Comparison of ENCODE assay signal across 6 cellular contexts in the genomic region with DNA sequence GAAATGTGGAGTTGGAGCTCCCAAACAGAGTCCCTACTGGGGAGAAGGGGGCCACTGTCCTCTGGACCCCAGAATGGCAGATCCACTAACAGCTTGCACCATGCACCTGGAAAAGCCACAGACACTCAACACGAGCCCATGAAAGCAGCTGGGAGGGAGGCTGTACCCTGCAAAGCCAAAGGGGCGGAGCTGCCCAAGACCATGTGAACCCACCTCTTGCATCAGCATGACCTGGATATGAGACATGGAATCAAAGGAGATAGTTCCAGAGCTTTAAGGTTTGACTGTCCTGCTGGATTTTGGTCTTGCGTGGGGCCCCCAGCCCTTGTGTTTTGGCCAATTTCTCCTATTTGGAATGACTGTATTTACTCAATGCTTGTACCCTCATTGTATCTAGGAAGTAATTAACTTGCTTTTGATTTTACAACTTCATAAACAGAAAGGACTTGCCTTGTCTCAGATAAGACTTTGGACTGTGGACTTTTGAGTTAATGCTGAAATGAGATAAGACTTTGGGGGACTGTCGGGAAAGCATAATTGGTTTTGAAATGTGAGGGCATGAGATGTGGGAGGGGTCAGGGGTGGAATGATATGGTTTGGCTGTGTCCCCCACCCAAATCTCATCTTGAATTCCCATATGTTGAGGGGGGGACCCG. TPM values are rescaled to one million over a fixed set of nuclear protein-coding genes. Genes with fewer than 3 reads are reported as not detected.
DNase-seq lines count a peak whose midpoint lies in the region; ATAC-seq, FAIRE-seq and TF ChIP-seq lines count a peak whose summit lies in the region.
"Not testable (repeated sequence)": the region's sequence is repeated elsewhere in the genome, so short reads cannot be mapped to it uniquely, and the experiment has no call there.

No MANE protein-coding gene starts in this region.

- H3K9ac ChIP-seq in IMR-90 (ENCODE audit: low read depth, low read length); K562 (ENCODE audit: insufficient read depth in 1 of 2, low read depth in 2 of 2, low read length in 2 of 2); HepG2 (ENCODE audit: insufficient read depth, low read depth, low read length): not testable (repeated sequence)

- FAIRE-seq in K562 (lab: Jason Lieb, UNC); HepG2 (lab: Jason Lieb, UNC); small intestine (lab: Jason Lieb, UNC): not testable (repeated sequence)

- not testable (repeated sequence) for H4K5ac ChIP-seq in IMR-90 (ENCODE audit: low read depth, low read length)

- peak overlapping the region; percentile 26 for H3K27ac Mint-ChIP-seq in mesothelial cell of epicardium

- not testable (repeated sequence) for H3K4me3 ChIP-seq in IMR-90 (ENCODE audit: insufficient read depth, low read depth, low read length); K562; hepatocyte; HepG2 (replicated peaks in 1 of 3; ENCODE audit: insufficient read depth in 1 of 3, low read depth in 2 of 3, low read length in 3 of 3); small intestine (ENCODE audit: low read depth in 1 of 2, low read length in 2 of 2)

- H4K8ac ChIP-seq in IMR-90 (ENCODE audit: low read depth in 2 of 2, low read length in 2 of 2): not testable (repeated sequence)

- BruUV-seq in IMR-90 (replicated peaks; lab: Mats Ljungman, UMichigan): TSS peak; percentile 28
- not testable (repeated sequence) for BruUV-seq in K562 (replicated peaks; lab: Mats Ljungman, UMichigan); HepG2 (replicated peaks; lab: Mats Ljungman, UMichigan)

- peaks cover 39% of the 10 kb centered on the region for H3K9me3 Mint-ChIP-seq in mesothelial cell of epicardium

- H2BK5ac ChIP-seq in IMR-90 (ENCODE audit: low read depth, low read length, poor library complexity, severe bottlenecking): not testable (repeated sequence)

- H2AK5ac ChIP-seq in IMR-90 (ENCODE audit: low read depth, low read length): not testable (repeated sequence)

- not testable (repeated sequence) for H3K27me3 ChIP-seq in IMR-90 (ENCODE audit: control insufficient read depth, insufficient read depth, low read length); K562 (ENCODE audit: control insufficient read depth in 2 of 2, insufficient read depth in 2 of 2, low read length in 2 of 2); hepatocyte; HepG2 (ENCODE audit: control insufficient read depth in 1 of 2, insufficient read depth in 2 of 2, low read length in 2 of 2); small intestine (ENCODE audit: control insufficient read depth in 2 of 2, insufficient read depth in 2 of 2, low read length in 2 of 2)

- not testable (repeated sequence) for TF ChIP-seq RAD21 in IMR-90 (IDR thresholded peaks at IDR 0.05; ENCODE audit: low read length); K562 (CRISPR knock-in tag; conservative IDR thresholded peaks at IDR 0.05 in 1 of 2, IDR thresholded peaks at IDR 0.05 in 1 of 2); HepG2 (CRISPR knock-in tag; IDR thresholded peaks at IDR 0.05)

- H3K56ac ChIP-seq in IMR-90 (ENCODE audit: extremely low read depth, insufficient read depth, low read length): not testable (repeated sequence)

- ATAC-seq in IMR-90 (ENCODE audit: low read depth); K562; HepG2: not testable (repeated sequence)

- not testable (repeated sequence) for H4K91ac ChIP-seq in IMR-90 (ENCODE audit: insufficient read depth, low read depth, low read length)

- not testable (repeated sequence) for H3K9me1 ChIP-seq in IMR-90 (ENCODE audit: insufficient read depth, low read length); K562 (ENCODE audit: control insufficient read depth, insufficient read depth, low read length)

- H3K79me2 ChIP-seq in K562 (ENCODE audit: control insufficient read depth, insufficient read depth, low read length) (peaks cover 75% of the 10 kb centered on the region), hepatocyte (peaks cover 89% of the 10 kb centered on the region), HepG2 (ENCODE audit: insufficient read depth, low read length) (peaks cover 39% of the 10 kb centered on the region)

- H3K9me2 ChIP-seq in hepatocyte (replicated peaks; ENCODE audit: insufficient read depth): not testable (repeated sequence)

- not testable (repeated sequence) for H2BK120ac ChIP-seq in IMR-90 (ENCODE audit: low read depth, low read length)

- intact Hi-C loops in IMR-90 (cut with micrococcal nuclease); HepG2 (cut with micrococcal nuclease; ENCODE audit: unreplicated experiment): not testable (repeated sequence)
- intact Hi-C loops in K562 (cut with micrococcal nuclease): loop anchor here (5.0 kb wide), 1 partner anchor 401 kb away; no protein-coding TSS in a partner anchor

- dilution Hi-C loops in IMR-90 (cut with HindIII; ENCODE audit: low sequenced_read_pairs, unreplicated experiment): not testable (repeated sequence)

- in situ Hi-C loops in IMR-90 (cut with MboI; ENCODE audit: low sequenced_read_pairs); K562 (cut with MboI); HepG2 (cut with HindIII; ENCODE audit: extremely low pct_ligation_motif_present, low pct_unique_long_range_greater_than_20kb): not testable (repeated sequence)

- not testable (repeated sequence) for H3K18ac ChIP-seq in IMR-90 (ENCODE audit: low read depth, low read length)

- not testable (repeated sequence) for H3K23ac ChIP-seq in IMR-90 (ENCODE audit: low read depth, low read length)

- H3K36me3 Mint-ChIP-seq in mesothelial cell of epicardium: peaks cover 49% of the 10 kb centered on the region

- CTCF ChIA-PET in IMR-90 (lab: Yijun Ruan, JAX); K562 (lab: Yijun Ruan, JAX; ENCODE audit: low intra/inter-chr PET ratio); HepG2 (lab: Yijun Ruan, JAX; ENCODE audit: low intra/inter-chr PET ratio, low total read pairs): not testable (repeated sequence)

- DNase-seq in IMR-90; K562 (ENCODE audit: extremely low read depth in 1 of 4, low spot score in 3 of 4); hepatocyte (ENCODE audit: low spot score); mesothelial cell of epicardium (ENCODE audit: low spot score in 2 of 2, unreplicated experiment in 2 of 2): not testable (repeated sequence)
- DNase-seq in HepG2 (ENCODE audit: low spot score) (peak; percentile 11), small intestine (peak; percentile 83)

- H2AFZ ChIP-seq in IMR-90 (replicated peaks; ENCODE audit: low read length, poor library complexity); K562 (ENCODE audit: low read depth, low read length); hepatocyte; HepG2 (ENCODE audit: low read length): not testable (repeated sequence)

- not testable (repeated sequence) for H3K27me3 Mint-ChIP-seq in mesothelial cell of epicardium (ENCODE audit: low read depth)

- not testable (repeated sequence) for H3K9me3 ChIP-seq in IMR-90 (ENCODE audit: control insufficient read depth, insufficient read depth, low read length); hepatocyte (ENCODE audit: low read depth); small intestine (ENCODE audit: control insufficient read depth, low read depth)
- H3K9me3 ChIP-seq in K562 (replicated peaks; ENCODE audit: control insufficient read depth, insufficient read depth, low read depth, low read length): peaks cover 10% of the 10 kb centered on the region; the same call in 1 of the 2 replicates
- peaks cover 10% of the 10 kb centered on the region; the same call in 1 of the 2 replicates for H3K9me3 ChIP-seq in HepG2 (ENCODE audit: low read length)

- not testable (repeated sequence) for TF ChIP-seq POLR2A in IMR-90 (IDR thresholded peaks at IDR 0.05; ENCODE audit: low read depth, low read length); K562 (conservative IDR thresholded peaks at IDR 0.05); HepG2 (IDR thresholded peaks at IDR 0.05; ENCODE audit: insufficient read depth in 1 of 2, low read depth in 2 of 2, low read length in 2 of 2)

- H3K4me1 ChIP-seq in IMR-90 (ENCODE audit: control insufficient read depth, insufficient read depth, low read length); K562 (replicated peaks in 1 of 2; ENCODE audit: control insufficient read depth in 2 of 2, insufficient read depth in 2 of 2, low read length in 2 of 2): not testable (repeated sequence)
- H3K4me1 ChIP-seq in hepatocyte (ENCODE audit: insufficient read depth) (peaks cover 12% of the 10 kb centered on the region), HepG2 (ENCODE audit: insufficient read depth, low read length) (peaks cover 12% of the 10 kb centered on the region), small intestine (ENCODE audit: control insufficient read depth in 2 of 2, insufficient read depth in 1 of 2, low read depth in 1 of 2, low read length in 1 of 2) (peaks cover 5 to 11% of the 10 kb centered on the region in 2 donors)

- H3K36me3 ChIP-seq in IMR-90 (ENCODE audit: control insufficient read depth, insufficient read depth, low read length); K562 (ENCODE audit: control insufficient read depth, insufficient read depth, low read length); hepatocyte (replicated peaks; ENCODE audit: insufficient read depth, low read depth); HepG2 (replicated peaks in 1 of 2; ENCODE audit: control insufficient read depth in 1 of 2, insufficient read depth in 2 of 2, low read length in 2 of 2); small intestine (ENCODE audit: control insufficient read depth in 2 of 2, insufficient read depth in 2 of 2, low read length in 2 of 2): not testable (repeated sequence)

- 100% methylated on average over 1 of the region's 5 CpGs; no CpG with 5 or more reads in 1 of the 2 experiments for WGBS in IMR-90 (ENCODE audit: extremely low coverage in 2 of 2, insufficient read length in 1 of 2), 2 experiments
- 82% methylated on average over 5 of the region's 5 CpGs for WGBS in K562 (ENCODE audit: insufficient coverage, low coverage, missing lambda C conversion rate)
- 76% methylated on average over 5 of the region's 5 CpGs for WGBS in hepatocyte (ENCODE audit: low lambda C conversion rate, missing lambda C conversion rate)
- 81% methylated on average over 3 of the region's 5 CpGs for WGBS in HepG2 (ENCODE audit: low lambda C conversion rate)
- WGBS in small intestine, 3 donors: 14 to 65% (median 44%) methylated on average over 5 of the region's 5 CpGs

- TF ChIP-seq CTCF in IMR-90 (conservative IDR thresholded peaks at IDR 0.05; ENCODE audit: low read depth, low read length); K562 (IDR thresholded peaks at IDR 0.05 in 2 of 3, conservative IDR thresholded peaks at IDR 0.05 in 1 of 3; ENCODE audit: insufficient read depth in 2 of 3, low read depth in 1 of 3, low read length in 3 of 3); hepatocyte (IDR thresholded peaks at IDR 0.05; ENCODE audit: poor library complexity); HepG2 (CRISPR knock-in tag; IDR thresholded peaks at IDR 0.05); mesothelial cell of epicardium (IDR thresholded peaks at IDR 0.05; ENCODE audit: unreplicated experiment): not testable (repeated sequence)

- POLR2A ChIA-PET in IMR-90 (lab: Charles Lee; ENCODE audit: unreplicated experiment): not testable (repeated sequence)
- POLR2A ChIA-PET in K562 (lab: Yijun Ruan, JAX): interaction anchor here (0.8 kb wide), 1 partner anchor 23 kb away, joined by 3 read pairs; no protein-coding TSS in a partner anchor
- POLR2A ChIA-PET in HepG2 (lab: Yijun Ruan, JAX): interaction anchor here (1.5 kb wide), 1 partner anchor 38 kb away, joined by 3 read pairs; no protein-coding TSS in a partner anchor

- H2BK20ac ChIP-seq in IMR-90 (ENCODE audit: low read depth, low read length): not testable (repeated sequence)

- H2BK15ac ChIP-seq in IMR-90 (ENCODE audit: low read depth, low read length): not testable (repeated sequence)

- H3K4me2 ChIP-seq in IMR-90 (ENCODE audit: low read depth, low read length); K562 (ENCODE audit: insufficient read depth, low read length); HepG2 (ENCODE audit: low read depth, low read length): not testable (repeated sequence)
- peak overlapping the region; percentile 44 for H3K4me2 ChIP-seq in hepatocyte

- peaks cover 32 to 53% of the 10 kb centered on the region in 2 experiments for H3K79me1 ChIP-seq in IMR-90 (ENCODE audit: low read depth in 1 of 2, low read length in 2 of 2)

- H3K4me1 Mint-ChIP-seq in mesothelial cell of epicardium: peaks cover 29% of the 10 kb centered on the region

- not testable (repeated sequence) for H4K20me1 ChIP-seq in IMR-90 (ENCODE audit: insufficient read depth, low read length); K562 (replicated peaks; ENCODE audit: control insufficient read depth, insufficient read depth, low read length); hepatocyte (ENCODE audit: insufficient read depth, poor library complexity, severe bottlenecking); HepG2 (ENCODE audit: insufficient read depth, low read length)

- H3K14ac ChIP-seq in IMR-90 (replicated peaks; ENCODE audit: low read depth, low read length): not testable (repeated sequence)

- not testable (repeated sequence) for TF ChIP-seq EP300 in K562 (IDR thresholded peaks at IDR 0.05; ENCODE audit: low read length); HepG2 (IDR thresholded peaks at IDR 0.05; ENCODE audit: low read depth in 2 of 2, low read length in 2 of 2); HepG2 (CRISPR knock-in tag; IDR thresholded peaks at IDR 0.05; ENCODE audit: borderline replicate concordance)

- not testable (repeated sequence) for H3K4me3 Mint-ChIP-seq in mesothelial cell of epicardium

- H3K27ac ChIP-seq in IMR-90 (ENCODE audit: insufficient read depth, low read length); K562 (ENCODE audit: extremely low read depth, low read depth, low read length); HepG2 (ENCODE audit: extremely low read length, insufficient read depth, low read length): not testable (repeated sequence)
- H3K27ac ChIP-seq in hepatocyte (peak overlapping the region; percentile 83), small intestine (ENCODE audit: low read depth in 1 of 2, low read length in 1 of 2) (peak overlapping the region; percentile 65 to 73)

- H3K4ac ChIP-seq in IMR-90 (ENCODE audit: low read depth, low read length): not testable (repeated sequence)

- H2AK9ac ChIP-seq in IMR-90 (replicated peaks; ENCODE audit: low read depth, low read length, poor library complexity): not testable (repeated sequence)

RNA-seq across cellular contexts. Expression of gene GOLIM4, which starts 39.2 kb away (rescaled TPM):
- total RNA-seq in IMR-90 (2012; rRNA removed) (71.2 and 90.0 TPM in 2 replicates), K562 (2014; rRNA removed) (39.4 and 43.7 TPM in 2 replicates), K562 (2014; rRNA removed; fragmentation: Illumina TruSeq; extraction: Trizol) (31.9 and 36.8 TPM in 2 replicates), K562 (2015; rRNA removed; fragmentation: Illumina TruSeq; extraction: Trizol) (36.0 TPM in 2 replicates), K562 (2021) (27.0 and 29.2 TPM in 2 replicates), hepatocyte (67.2 and 67.7 TPM in 2 replicates), HepG2 (2016; rRNA removed; fragmentation: Illumina TruSeq; extraction: Trizol) (31.5 and 47.7 TPM in 2 replicates), mesothelial cell of epicardium (88.0 to 93.7 TPM (median 90.7 TPM) in 3 replicates)
- polyA plus RNA-seq in IMR-90 (2012; rRNA removed) (44.6 and 48.8 TPM in 2 replicates), K562 (2011; rRNA removed) (9.3 and 12.8 TPM in 2 replicates), K562 (2014; fragmentation: Illumina TruSeq; extraction: Trizol) (32.6 and 37.5 TPM in 2 replicates), K562 (2014; fragmentation: Nextera tagmentation; extraction: Ambion mirVana) (10 to 100 TPM; 11.3 to 12.0 TPM), K562 (2014; rRNA removed) (20.5 and 31.0 TPM in 2 replicates), hepatocyte (38.8 and 45.3 TPM in 2 replicates), HepG2 (2011; rRNA removed) (10.8 and 10.9 TPM in 2 replicates), small intestine (10 to 100 TPM; 23.2 to 47.4 (median 44.5) TPM)
- 19.4 and 19.5 TPM in 2 replicates for polyA plus RNA-seq in IMR-90 (2012; cell fraction: cytosol; rRNA removed)
- 11.1 and 19.3 TPM in 2 replicates for polyA plus RNA-seq in IMR-90 (2012; cell fraction: nucleus; rRNA removed; ENCODE audit: low replicate concordance)
- 19.0 and 64.7 TPM in 2 replicates for total RNA-seq in K562 (2011; cell fraction: chromatin; rRNA removed; ENCODE audit: low replicate concordance)
- 22.7 and 26.3 TPM in 2 replicates for total RNA-seq in K562 (2011; cell fraction: nucleolus; rRNA removed)
- 35.1 and 43.4 TPM in 2 replicates for total RNA-seq in K562 (2011; cell fraction: nucleoplasm; rRNA removed)
- polyA plus RNA-seq in K562 (2011; cell fraction: cytosol; rRNA removed): 7.7 and 9.2 TPM in 2 replicates
- polyA plus RNA-seq in K562 (2011; cell fraction: nucleus; rRNA removed): 16.0 and 16.9 TPM in 2 replicates
- polyA plus RNA-seq in K562 (2012): 29.7 TPM in 2 replicates
- polyA minus RNA-seq in K562 (2011; rRNA and poly(A)+ RNA removed): 41.7 and 56.2 TPM in 2 replicates
- polyA minus RNA-seq in K562 (2011; cell fraction: cytosol; rRNA and poly(A)+ RNA removed): 17.6 and 25.5 TPM in 2 replicates
- polyA minus RNA-seq in K562 (2011; cell fraction: nucleus; rRNA and poly(A)+ RNA removed): 21.0 and 36.3 TPM in 2 replicates
- total RNA-seq in HepG2 (2016; cell fraction: cytosol; rRNA removed; fragmentation: Illumina TruSeq; extraction: Trizol; ENCODE audit: low read depth): 7.7 and 9.3 TPM in 2 replicates
- 33.4 and 49.5 TPM in 2 replicates for total RNA-seq in HepG2 (2016; cell fraction: insoluble cytoplasmic fraction; rRNA removed; fragmentation: Illumina TruSeq; extraction: Trizol)
- total RNA-seq in HepG2 (2016; cell fraction: membrane; rRNA removed; fragmentation: Illumina TruSeq; extraction: Trizol): 11.5 and 12.4 TPM in 2 replicates
- 45.0 and 48.7 TPM in 2 replicates for total RNA-seq in HepG2 (2016; cell fraction: nucleus; rRNA removed; fragmentation: Illumina TruSeq; extraction: Trizol)
- 13.3 and 13.6 TPM in 2 replicates for polyA plus RNA-seq in HepG2 (2011; cell fraction: cytosol; rRNA removed)
- 12.0 and 12.4 TPM in 2 replicates for polyA plus RNA-seq in HepG2 (2011; cell fraction: nucleus; rRNA removed)
- polyA plus RNA-seq in HepG2 (2012): 26.9 and 28.2 TPM in 2 replicates
- polyA plus RNA-seq in HepG2 (2016; cell fraction: cytosol; fragmentation: Illumina TruSeq; extraction: Trizol; ENCODE audit: low read depth): 1.1 and 1.4 TPM in 2 replicates
- polyA plus RNA-seq in HepG2 (2016; cell fraction: insoluble cytoplasmic fraction; fragmentation: Illumina TruSeq; extraction: Trizol; ENCODE audit: low read depth): 26.8 and 32.2 TPM in 2 replicates
- polyA plus RNA-seq in HepG2 (2016; cell fraction: membrane; fragmentation: Illumina TruSeq; extraction: Trizol; ENCODE audit: low read depth): 3.4 and 3.7 TPM in 2 replicates
- 44.3 and 45.5 TPM in 2 replicates for polyA plus RNA-seq in HepG2 (2016; cell fraction: nucleus; fragmentation: Illumina TruSeq; extraction: Trizol; ENCODE audit: insufficient read depth, low read depth)
- 15.3 and 32.9 TPM in 2 replicates for polyA minus RNA-seq in HepG2 (2011; rRNA and poly(A)+ RNA removed; ENCODE audit: low replicate concordance)
- 24.1 and 25.6 TPM in 2 replicates for polyA minus RNA-seq in HepG2 (2011; cell fraction: cytosol; rRNA and poly(A)+ RNA removed)
- 36.9 and 37.2 TPM in 2 replicates for polyA minus RNA-seq in HepG2 (2011; cell fraction: nucleus; rRNA and poly(A)+ RNA removed)
